Comparison of ENCODE assay signal across 20 cellular contexts in genomic region chr2:232321817-232322559, GRCh38. TPM values are rescaled to one million over a fixed set of nuclear protein-coding genes. Genes with fewer than 3 reads are reported as not detected.
DNase-seq lines count a peak whose midpoint lies in the region; ATAC-seq, FAIRE-seq and TF ChIP-seq lines count a peak whose summit lies in the region.
"Had no signal": no experiment of that assay in that cellular context is flagged by ENCODE, and none has a peak within 500 bp of the region (broad histone marks: within the 10 kb centered on the region; RNA-seq: fewer than 3 reads in every experiment).

No MANE protein-coding gene starts in this region.

- H3K4me3 ChIP-seq in left ventricle myocardium inferior (no peak overlapping the region), right cardiac atrium (ENCODE audit: low read length) (no peak overlapping the region), HepG2 (replicated peaks in 1 of 3; ENCODE audit: insufficient read depth in 1 of 3, low read depth in 2 of 3, low read length in 3 of 3) (no peak overlapping the region), MM.1S (ENCODE audit: low read length) (no peak overlapping the region)
- H3K4me3 ChIP-seq: adrenal gland, GM12878 had no signal

- no peaks in the 10 kb centered on the region for H3K9me3 Mint-ChIP-seq in activated CD4-positive, alpha-beta memory T cell treated with anti-CD3 and anti-CD28 coated beads, Interleukin-2, amount 10 ng/mL, durations not matched to agents 7 days and 5 days
- H3K9me3 Mint-ChIP-seq in type B pancreatic cell, result no peaks in the 10 kb centered on the region

- H3K4me3 Mint-ChIP-seq in activated CD4-positive, alpha-beta memory T cell treated with anti-CD3 and anti-CD28 coated beads, Interleukin-2, amount 10 ng/mL, durations not matched to agents 7 days and 5 days, result no peak overlapping the region
- no peak overlapping the region for H3K4me3 Mint-ChIP-seq in type B pancreatic cell

- no peaks in the 10 kb centered on the region for H3K27me3 ChIP-seq in left ventricle myocardium inferior (ENCODE audit: low read depth)
- no peaks in the 10 kb centered on the region for H3K27me3 ChIP-seq in right cardiac atrium (ENCODE audit: control insufficient read depth, insufficient read depth)
- no peaks in the 10 kb centered on the region for H3K27me3 ChIP-seq in HepG2 (ENCODE audit: control insufficient read depth in 1 of 2, insufficient read depth in 2 of 2, low read length in 2 of 2)
- H3K27me3 ChIP-seq in MM.1S (replicated peaks; ENCODE audit: insufficient read depth, low read length), result no peaks in the 10 kb centered on the region
- H3K27me3 ChIP-seq: adrenal gland, BE2C had no signal

- POLR2A ChIA-PET in activated CD4-positive, alpha-beta memory T cell treated with anti-CD3 and anti-CD28 coated beads, Interleukin-2, amount 10 ng/mL, durations not matched to agents 7 days and 5 days (lab: Charles Lee), result interaction anchor here (1.2 to 2.8 kb wide), 2 partner anchors 11 to 12 kb away, joined by 3 to 13 read pairs; no protein-coding TSS in a partner anchor
- POLR2A ChIA-PET in HepG2 (lab: Yijun Ruan, JAX), result no interaction called here

- H3K4me1 ChIP-seq in left ventricle myocardium inferior (peaks cover 11% of the 10 kb centered on the region), right cardiac atrium (ENCODE audit: control insufficient read depth, insufficient read depth, low read length) (no peaks in the 10 kb centered on the region), HepG2 (ENCODE audit: insufficient read depth, low read length) (peaks cover 8% of the 10 kb centered on the region), MM.1S (ENCODE audit: low read length) (no peaks in the 10 kb centered on the region)

- no peak for TF ChIP-seq CTCF in left ventricle myocardium inferior (IDR thresholded peaks at IDR 0.05; ENCODE audit: borderline replicate concordance)
- no peak for TF ChIP-seq CTCF in HepG2 (CRISPR knock-in tag; IDR thresholded peaks at IDR 0.05)
- TF ChIP-seq CTCF in type B pancreatic cell (conservative IDR thresholded peaks at IDR 0.05), result no peak
- no peak for TF ChIP-seq CTCF in MM.1S (IDR thresholded peaks at IDR 0.05; ENCODE audit: low read length)

- FAIRE-seq in HepG2 (lab: Jason Lieb, UNC), result no peak
- FAIRE-seq: GM12878, RCC 7860 had no signal

- H3K27ac ChIP-seq in left ventricle myocardium inferior (replicated peaks) (no peak overlapping the region), right cardiac atrium (ENCODE audit: low read length) (no peak overlapping the region), HepG2 (ENCODE audit: extremely low read length, insufficient read depth, low read length) (no peak overlapping the region), MM.1S (ENCODE audit: low read length) (no peak overlapping the region)
- H3K27ac ChIP-seq: adrenal gland had no signal

- TF ChIP-seq EP300 in HepG2 (IDR thresholded peaks at IDR 0.05; ENCODE audit: low read depth in 2 of 2, low read length in 2 of 2), result no peak
- no peak for TF ChIP-seq EP300 in HepG2 (CRISPR knock-in tag; IDR thresholded peaks at IDR 0.05; ENCODE audit: borderline replicate concordance)

- H3K36me3 ChIP-seq in left ventricle myocardium inferior (no peaks in the 10 kb centered on the region), HepG2 (replicated peaks in 1 of 2; ENCODE audit: control insufficient read depth in 1 of 2, insufficient read depth in 2 of 2, low read length in 2 of 2) (peaks cover 0 to 1% of the 10 kb centered on the region in 2 experiments; a peak in 1 of 5 replicates), MM.1S (replicated peaks; ENCODE audit: insufficient read depth, low read length) (no peaks in the 10 kb centered on the region)
- H3K36me3 ChIP-seq: adrenal gland, BE2C had no signal

- H3K9ac ChIP-seq in HepG2 (ENCODE audit: insufficient read depth, low read depth, low read length) (no peak overlapping the region), MM.1S (ENCODE audit: low read length) (no peak overlapping the region)

- peak overlapping the region; percentile 44 for H3K27ac Mint-ChIP-seq in activated CD4-positive, alpha-beta memory T cell treated with anti-CD3 and anti-CD28 coated beads, Interleukin-2, amount 10 ng/mL, durations not matched to agents 7 days and 5 days
- H3K27ac Mint-ChIP-seq in type B pancreatic cell, result peak overlapping the region; percentile 37

- no peak for TF ChIP-seq RAD21 in HepG2 (CRISPR knock-in tag; IDR thresholded peaks at IDR 0.05)

- no peaks in the 10 kb centered on the region for H3K9me3 ChIP-seq in left ventricle myocardium inferior (replicated peaks)
- H3K9me3 ChIP-seq in right cardiac atrium (ENCODE audit: control insufficient read depth, low read length), result no peaks in the 10 kb centered on the region
- H3K9me3 ChIP-seq in HepG2 (ENCODE audit: low read length), result no peaks in the 10 kb centered on the region
- H3K9me3 ChIP-seq in MM.1S (replicated peaks; ENCODE audit: insufficient read depth, low read length), result no peaks in the 10 kb centered on the region
- H3K9me3 ChIP-seq: adrenal gland, BE2C had no signal

- 0 out of 2 replicates have a peak, but pooled peaks cover 6% of the 10 kb centered on the region for H4K20me1 ChIP-seq in HepG2 (ENCODE audit: insufficient read depth, low read length)
- no peaks in the 10 kb centered on the region for H4K20me1 ChIP-seq in MM.1S (ENCODE audit: insufficient read depth, low read length)

- no peak overlapping the region for H3K4me2 ChIP-seq in HepG2 (ENCODE audit: low read depth, low read length)
- H3K4me2 ChIP-seq in MM.1S (ENCODE audit: low read depth, low read length), result no peak overlapping the region

- no peaks in the 10 kb centered on the region for H3F3A ChIP-seq in MM.1S (ENCODE audit: insufficient read depth, low read length)

- no peaks in the 10 kb centered on the region for H3K36me3 Mint-ChIP-seq in activated CD4-positive, alpha-beta memory T cell treated with anti-CD3 and anti-CD28 coated beads, Interleukin-2, amount 10 ng/mL, durations not matched to agents 7 days and 5 days (ENCODE audit: low read depth)
- H3K36me3 Mint-ChIP-seq in type B pancreatic cell, result no peaks in the 10 kb centered on the region

- intact Hi-C loops in left ventricle myocardium inferior (cut with micrococcal nuclease), result loop anchor here (10.0 kb wide), 1 partner anchor 397 kb away; the partner anchor contains the start of gene NPPC
- intact Hi-C loops in right cardiac atrium (cut with DNase I), result loop anchor here in 2 of 4 donors (10.0 kb wide), 2 partner anchors 187 to 397 kb away; partner anchors contain the start of gene NPPC (in 1 of the 2)
- intact Hi-C loops in HepG2 (cut with micrococcal nuclease; ENCODE audit: unreplicated experiment), result no loop called here

- H3K27me3 Mint-ChIP-seq in activated CD4-positive, alpha-beta memory T cell treated with anti-CD3 and anti-CD28 coated beads, Interleukin-2, amount 10 ng/mL, durations not matched to agents 7 days and 5 days, result no peaks in the 10 kb centered on the region
- no peaks in the 10 kb centered on the region for H3K27me3 Mint-ChIP-seq in type B pancreatic cell

- WGBS in right cardiac atrium, result 95% methylated on average over 9 of the region's 9 CpGs
- WGBS in HepG2 (ENCODE audit: low lambda C conversion rate), result 91% methylated on average over 9 of the region's 9 CpGs

- H2AFZ ChIP-seq in HepG2 (ENCODE audit: low read length) (no peak overlapping the region), MM.1S (ENCODE audit: low read length) (no peak overlapping the region)

- DNase-seq in left ventricle myocardium inferior (peak; percentile 10), right cardiac atrium (no peak), HepG2 (ENCODE audit: low spot score) (no peak), type B pancreatic cell (ENCODE audit: extremely low spot score, unreplicated experiment) (no peak), NCI-H2081 (lab: John Stamatoyannopoulos, UW) (no peak), NCI-H774 (lab: John Stamatoyannopoulos, UW) (no peak), MM.1S (no peak)
- DNase-seq in activated CD4-positive, alpha-beta memory T cell treated with anti-CD3 and anti-CD28 coated beads, Interleukin-2, amount 10 ng/mL, durations not matched to agents 7 days and 5 days, result no peak
- DNase-seq: BE2C, NCI-H187 treated with DMSO at 0.1 percent for 48 hours, NCI-H526 treated with DMSO at 0.1 percent for 48 hours had no signal

- no peaks in the 10 kb centered on the region for H3K79me2 ChIP-seq in HepG2 (ENCODE audit: insufficient read depth, low read length)
- no peaks in the 10 kb centered on the region for H3K79me2 ChIP-seq in MM.1S (ENCODE audit: low read length)

- no peak for TF ChIP-seq POLR2A in HepG2 (IDR thresholded peaks at IDR 0.05; ENCODE audit: insufficient read depth in 1 of 2, low read depth in 2 of 2, low read length in 2 of 2)

- ATAC-seq in right cardiac atrium (no peak), HepG2 (no peak)
- ATAC-seq: GM12878 had no signal

- H3K9me2 ChIP-seq in MM.1S (replicated peaks; ENCODE audit: insufficient read depth, low read length), result no peaks in the 10 kb centered on the region

- peaks cover 50% of the 10 kb centered on the region for H3K4me1 Mint-ChIP-seq in activated CD4-positive, alpha-beta memory T cell treated with anti-CD3 and anti-CD28 coated beads, Interleukin-2, amount 10 ng/mL, durations not matched to agents 7 days and 5 days
- H3K4me1 Mint-ChIP-seq in type B pancreatic cell (ENCODE audit: unreplicated experiment), result peaks cover 7% of the 10 kb centered on the region

- CTCF ChIA-PET in activated CD4-positive, alpha-beta memory T cell treated with anti-CD3 and anti-CD28 coated beads, Interleukin-2, amount 10 ng/mL, durations not matched to agents 7 days and 5 days (lab: Charles Lee), result interaction anchor here (1.0 to 1.6 kb wide), 4 partner anchors 12 to 29 kb away, joined by 3 to 7 read pairs (median 4); no protein-coding TSS in a partner anchor
- CTCF ChIA-PET in HepG2 (lab: Yijun Ruan, JAX; ENCODE audit: low intra/inter-chr PET ratio, low total read pairs), result no interaction called here

- no TSS peak for BruUV-seq in HepG2 (replicated peaks; lab: Mats Ljungman, UMichigan)

- in situ Hi-C loops in HepG2 (cut with HindIII; ENCODE audit: extremely low pct_ligation_motif_present, low pct_unique_long_range_greater_than_20kb), result loop anchor here (10.0 kb wide), 1 partner anchor 187 kb away; no protein-coding TSS in a partner anchor

RNA-seq across cellular contexts. Expression of gene ALPP, which starts 56.6 kb away (rescaled TPM):
- total RNA-seq in left ventricle myocardium inferior (not detected), right cardiac atrium (not detected), HepG2 (2016; rRNA removed; fragmentation: Illumina TruSeq; extraction: Trizol) (not detected in 2 replicates), type B pancreatic cell (ENCODE audit: low replicate concordance) (0.27 and 1.5 TPM in 2 replicates)
- polyA plus RNA-seq in right cardiac atrium (not detected), HepG2 (2011; rRNA removed) (not detected in 2 replicates)
- total RNA-seq in activated CD4-positive, alpha-beta memory T cell treated with anti-CD3 and anti-CD28 coated beads, Interleukin-2, amount 10 ng/mL, durations not matched to agents 7 days and 5 days, result not detected
- not detected in 2 replicates for total RNA-seq in HepG2 (2016; cell fraction: cytosol; rRNA removed; fragmentation: Illumina TruSeq; extraction: Trizol; ENCODE audit: low read depth)
- total RNA-seq in HepG2 (2016; cell fraction: insoluble cytoplasmic fraction; rRNA removed; fragmentation: Illumina TruSeq; extraction: Trizol), result not detected in 2 replicates
- not detected in 2 replicates for total RNA-seq in HepG2 (2016; cell fraction: membrane; rRNA removed; fragmentation: Illumina TruSeq; extraction: Trizol)
- not detected in 2 replicates for total RNA-seq in HepG2 (2016; cell fraction: nucleus; rRNA removed; fragmentation: Illumina TruSeq; extraction: Trizol)
- polyA plus RNA-seq in HepG2 (2011; cell fraction: cytosol; rRNA removed), result not detected in 2 replicates
- not detected in 2 replicates for polyA plus RNA-seq in HepG2 (2011; cell fraction: nucleus; rRNA removed)
- polyA plus RNA-seq in HepG2 (2012), result not detected in 2 replicates
- polyA plus RNA-seq in HepG2 (2016; cell fraction: cytosol; fragmentation: Illumina TruSeq; extraction: Trizol; ENCODE audit: low read depth), result not detected in 2 replicates
- polyA plus RNA-seq in HepG2 (2016; cell fraction: insoluble cytoplasmic fraction; fragmentation: Illumina TruSeq; extraction: Trizol; ENCODE audit: low read depth), result not detected in 2 replicates
- not detected in 2 replicates for polyA plus RNA-seq in HepG2 (2016; cell fraction: membrane; fragmentation: Illumina TruSeq; extraction: Trizol; ENCODE audit: low read depth)
- not detected in 2 replicates for polyA plus RNA-seq in HepG2 (2016; cell fraction: nucleus; fragmentation: Illumina TruSeq; extraction: Trizol; ENCODE audit: insufficient read depth, low read depth)
- polyA minus RNA-seq in HepG2 (2011; rRNA and poly(A)+ RNA removed; ENCODE audit: low replicate concordance), result 1.1 TPM in 1 of 2 replicates, not detected in the other
- polyA minus RNA-seq in HepG2 (2011; cell fraction: cytosol; rRNA and poly(A)+ RNA removed), result not detected in 2 replicates
- polyA minus RNA-seq in HepG2 (2011; cell fraction: nucleus; rRNA and poly(A)+ RNA removed), result not detected in 2 replicates
- total RNA-seq: adrenal gland; cerebellum; epithelial cell of proximal tubule; GM12878; kidney epithelial cell; LHCN-M2; mucosa of gallbladder; T-helper 2 cell treated with Interferon-gamma antibody and Interleukin-4, amounts not matched to agents 100 ng/mL and 5 ng/mL, for 36 hours had no signal
- polyA plus RNA-seq: adrenal gland had no signal
